ENCODE assay signal across 11 cellular contexts in the genomic region with DNA sequence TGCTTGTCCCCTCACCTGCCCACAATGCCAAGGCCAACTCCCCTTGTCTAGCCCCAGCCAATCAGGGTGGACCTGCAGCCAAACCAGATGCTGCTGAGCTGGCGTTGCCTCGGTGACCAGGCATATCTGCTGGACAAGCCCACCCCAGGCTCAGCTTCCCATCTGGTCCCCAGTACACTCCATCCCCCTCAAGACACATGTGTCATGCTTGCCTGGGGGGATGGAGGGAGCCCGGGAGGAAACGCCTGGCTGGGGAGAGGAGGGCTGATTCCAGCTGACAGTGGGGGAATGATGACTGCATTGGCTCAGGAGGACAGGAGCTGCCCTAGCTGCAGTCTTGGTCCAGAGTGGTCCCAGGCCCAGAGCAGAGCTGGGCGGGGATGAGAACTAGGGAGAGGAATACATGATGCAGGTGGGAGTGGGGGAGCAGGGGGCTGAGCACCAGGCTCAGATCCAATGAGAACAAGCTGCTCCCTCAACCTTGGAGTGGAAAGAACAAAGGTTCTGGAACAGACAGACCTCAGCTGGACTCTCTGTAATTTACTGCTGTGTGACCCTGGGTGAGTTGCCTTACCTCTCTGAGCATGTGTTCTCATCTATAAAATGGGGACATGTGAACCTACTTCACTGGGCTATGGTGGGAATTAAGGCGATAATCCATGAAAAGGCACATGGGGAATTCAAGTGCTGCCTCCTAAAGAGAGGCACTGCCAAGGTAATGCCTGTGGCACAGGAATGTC. TPM values are rescaled to one million over a fixed set of nuclear protein-coding genes. Genes with fewer than 3 reads are reported as not detected.
DNase-seq lines count a peak whose midpoint lies in the region; ATAC-seq, FAIRE-seq and TF ChIP-seq lines count a peak whose summit lies in the region.
"Had no signal": no experiment of that assay in that cellular context is flagged by ENCODE, and none has a peak within 500 bp of the region (broad histone marks: within the 10 kb centered on the region; RNA-seq: fewer than 3 reads in every experiment).

No MANE protein-coding gene starts in this region.

- H4K20me1 ChIP-seq in GM12878 (ENCODE audit: control insufficient read depth, insufficient read depth): no peaks in the 10 kb centered on the region; the same call in 1 of the 2 replicates

- POLR2A ChIA-PET in GM12878 (lab: Charles Lee): interaction anchor here (0.6 to 1.8 kb wide), 4 partner anchors 11 to 1043 kb away, joined by 3 to 5 read pairs (median 4); no protein-coding TSS in a partner anchor

- intact Hi-C loops in GM12878 (cut with micrococcal nuclease; ENCODE audit: unreplicated experiment): no loop called here

- H3K36me3 ChIP-seq in GM12878 (ENCODE audit: control insufficient read depth in 2 of 2, insufficient read depth in 2 of 2, low read length in 1 of 2) (peaks cover 0 to 9% of the 10 kb centered on the region in 2 experiments; a peak in 2 of 4 replicates), thoracic aorta (no peaks in the 10 kb centered on the region)
- H3K36me3 ChIP-seq: cardiac muscle cell had no signal

- SMC1A ChIA-PET in GM12878 (lab: Charles Lee; ENCODE audit: uncharacterized antibody, unreplicated experiment): interaction anchor here (1.3 to 2.9 kb wide), 2 partner anchors 10 to 18 kb away, joined by 4 to 12 read pairs; no protein-coding TSS in a partner anchor

- WGBS in GM12878 (ENCODE audit: insufficient coverage, insufficient replicate concordance, low lambda C conversion rate, missing lambda C conversion rate): 66% methylated on average over 6 of the region's 6 CpGs

- no peak for TF ChIP-seq CTCF in GM12878 (IDR thresholded peaks at IDR 0.05 in 2 of 3, conservative IDR thresholded peaks at IDR 0.05 in 1 of 3; ENCODE audit: control insufficient read depth in 2 of 3, extremely low read depth in 1 of 3, insufficient read depth in 1 of 3, low read depth in 3 of 3, low read length in 3 of 3)
- no peak for TF ChIP-seq CTCF in thoracic aorta (IDR thresholded peaks at IDR 0.05)

- RAD21 ChIA-PET in GM12878 (lab: Charles Lee; ENCODE audit: unreplicated experiment): interaction anchor here (1.0 to 2.4 kb wide), 4 partner anchors 19 to 55 kb away, joined by 3 to 7 read pairs (median 5); no protein-coding TSS in a partner anchor

- no peaks in the 10 kb centered on the region for H3K79me2 ChIP-seq in GM12878 (ENCODE audit: control insufficient read depth, insufficient read depth, low read length)

- H3K9me3 ChIP-seq in GM12878 (replicated peaks; ENCODE audit: control insufficient read depth, insufficient read depth, low read length) (no peaks in the 10 kb centered on the region; the same call in 2 of the 3 replicates), thoracic aorta (no peaks in the 10 kb centered on the region)

- TF ChIP-seq RAD21 in GM12878 (IDR thresholded peaks at IDR 0.05; ENCODE audit: insufficient read depth, low read depth, low read length): no peak

- no peak for TF ChIP-seq POLR2A in GM12878 (IDR thresholded peaks at IDR 0.05; ENCODE audit: low read depth, low read length)

- BruUV-seq in GM12878 (replicated peaks; lab: Mats Ljungman, UMichigan): no TSS peak

- DNase-seq in NCI-H82 (lab: John Stamatoyannopoulos, UW) (peak; percentile 81), NCI-H82 treated with DMSO at 0.1 percent for 48 hours (lab: John Stamatoyannopoulos, UW; ENCODE audit: unreplicated experiment) (no peak), GM12878 (ENCODE audit: low read depth, low spot score) (no peak), iris pigment epithelial cell (ENCODE audit: low read depth) (peak; percentile 40), thoracic aorta (ENCODE audit: low spot score) (no peak), COLO829 (ENCODE audit: low spot score) (no peak), amniotic stem cell (lab: John Stamatoyannopoulos, UW) (no peak)
- DNase-seq in central memory CD4-positive, alpha-beta T cell: no peak
- DNase-seq: activated CD8-positive, alpha-beta T cell treated with anti-CD3 and anti-CD28 coated beads, Interleukin-2, amount 10 ng/mL, durations not matched to agents 7 days and 5 days; SHP77 had no signal

- H3K4me2 ChIP-seq in GM12878 (ENCODE audit: control insufficient read depth, insufficient read depth): no peak overlapping the region

- no peak overlapping the region for H2AFZ ChIP-seq in GM12878 (ENCODE audit: control insufficient read depth, low read depth, low read length)

- H3K27me3 ChIP-seq in GM12878 (replicated peaks in 1 of 2; ENCODE audit: control insufficient read depth in 2 of 2, insufficient read depth in 2 of 2, low read length in 1 of 2) (no peaks in the 10 kb centered on the region), thoracic aorta (replicated peaks; ENCODE audit: insufficient read depth) (no peaks in the 10 kb centered on the region)
- H3K27me3 ChIP-seq: cardiac muscle cell had no signal

- in situ Hi-C loops in GM12878 (cut with MboI): no loop called here

- FAIRE-seq in GM12878 (lab: Jason Lieb, UNC): no peak

- no peak for ATAC-seq in GM12878
- no peak for ATAC-seq in thoracic aorta (ENCODE audit: insufficient number of reproducible peaks, low FRiP score, low read depth)
- ATAC-seq: activated CD8-positive, alpha-beta T cell treated with anti-CD3 and anti-CD28 coated beads, Interleukin-2, amount 10 ng/mL, durations not matched to agents 7 days and 5 days had no signal

- TF ChIP-seq EP300 in GM12878 (IDR thresholded peaks at IDR 0.05; ENCODE audit: borderline replicate concordance in 1 of 2, control insufficient read depth in 1 of 2, low read depth in 2 of 2, low read length in 2 of 2): no peak

- CTCF ChIA-PET in GM12878 (lab: Yijun Ruan, JAX): interaction anchor here (0.6 to 2.4 kb wide), 7 partner anchors 11 to 58 kb away, joined by 3 to 8 read pairs (median 4); no protein-coding TSS in a partner anchor

- no peak overlapping the region for H3K9ac ChIP-seq in GM12878 (ENCODE audit: control insufficient read depth, insufficient read depth, low read length)

- H3K27ac ChIP-seq in GM12878 (ENCODE audit: control insufficient read depth, insufficient read depth): no peak overlapping the region
- H3K27ac ChIP-seq in thoracic aorta: peak overlapping the region; percentile 57 to 95
- H3K27ac ChIP-seq: cardiac muscle cell had no signal

- H3K4me3 ChIP-seq in GM12878 (no peak overlapping the region), thoracic aorta (no peak overlapping the region)
- H3K4me3 ChIP-seq: cardiac muscle cell had no signal

- H3K4me1 ChIP-seq in GM12878 (ENCODE audit: control insufficient read depth, insufficient read depth, low read length) (no peaks in the 10 kb centered on the region; the same call in 1 of the 2 replicates), thoracic aorta (ENCODE audit: control insufficient read depth in 1 of 2, low read depth in 2 of 2) (peaks cover 44 to 96% of the 10 kb centered on the region in 2 donors)

TF ChIP-seq in GM12878, 131 proteins besides CTCF, POLR2A, EP300 and RAD21:
- no peak for TF ChIP-seq GABPA (IDR thresholded peaks at IDR 0.05; ENCODE audit: low read depth)
- TF ChIP-seq SMARCA5 (IDR thresholded peaks at IDR 0.05): 0 out of 2 replicates have a peak, but pooled peaks have one; percentile 42
- TF ChIP-seq PAX5 (IDR thresholded peaks at IDR 0.05; ENCODE audit: borderline replicate concordance, low read depth, low read length): no peak
- TF ChIP-seq RAD51 (IDR thresholded peaks at IDR 0.05): no peak
- TF ChIP-seq, protein P1, sequence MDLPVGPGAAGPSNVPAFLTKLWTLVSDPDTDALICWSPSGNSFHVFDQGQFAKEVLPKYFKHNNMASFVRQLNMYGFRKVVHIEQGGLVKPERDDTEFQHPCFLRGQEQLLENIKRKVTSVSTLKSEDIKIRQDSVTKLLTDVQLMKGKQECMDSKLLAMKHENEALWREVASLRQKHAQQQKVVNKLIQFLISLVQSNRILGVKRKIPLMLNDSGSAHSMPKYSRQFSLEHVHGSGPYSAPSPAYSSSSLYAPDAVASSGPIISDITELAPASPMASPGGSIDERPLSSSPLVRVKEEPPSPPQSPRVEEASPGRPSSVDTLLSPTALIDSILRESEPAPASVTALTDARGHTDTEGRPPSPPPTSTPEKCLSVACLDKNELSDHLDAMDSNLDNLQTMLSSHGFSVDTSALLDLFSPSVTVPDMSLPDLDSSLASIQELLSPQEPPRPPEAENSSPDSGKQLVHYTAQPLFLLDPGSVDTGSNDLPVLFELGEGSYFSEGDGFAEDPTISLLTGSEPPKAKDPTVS (IDR thresholded peaks at IDR 0.05; ENCODE audit: low read depth, low read length): no peak
- no peak for TF ChIP-seq NRF1 (conservative IDR thresholded peaks at IDR 0.05; ENCODE audit: low read depth, low read length)
- no peak for TF ChIP-seq NBN (IDR thresholded peaks at IDR 0.05)
- no peak for TF ChIP-seq FOXK2 (IDR thresholded peaks at IDR 0.05)

RNA-seq across cellular contexts. Expression of a gene that starts 23.1 kb away (rescaled TPM):
- total RNA-seq in GM12878 (2013; cell fraction: nucleolus; rRNA removed): 121 and 133 TPM in 2 replicates
- total RNA-seq in GM12878 (2014; rRNA removed) (39.9 and 40.5 TPM in 2 replicates), GM12878 (2014; rRNA removed; fragmentation: Illumina TruSeq; extraction: Trizol) (19.2 and 20.4 TPM in 2 replicates), GM12878 (2021) (81.0 and 81.5 TPM in 2 replicates), thoracic aorta (100 to 1,000 TPM; 103 to 124 TPM)
- 13.5 TPM for polyA plus RNA-seq in GM12878 (2011; ENCODE audit: low read depth)
- polyA plus RNA-seq in GM12878 (2011; rRNA removed) (23.4 and 34.2 TPM in 2 replicates), GM12878 (2014; fragmentation: Illumina TruSeq; extraction: Trizol) (39.6 and 50.9 TPM in 2 replicates), GM12878 (2014; fragmentation: Nextera tagmentation; extraction: Ambion mirVana) (1 to 10 TPM in 1 of 2 experiments, under 1 TPM in 1; 0.97 to 2.4 TPM), GM12878 (2014; rRNA removed) (32.2 and 41.0 TPM in 2 replicates), GM12878 (2016; fragmentation: Nextera tagmentation; extraction: Ambion mirVana) (10 to 100 TPM; 40.5 to 43.6 TPM)
- polyA plus RNA-seq in GM12878 (2011; cell fraction: cytosol; rRNA removed): 20.8 and 22.4 TPM in 2 replicates
- polyA plus RNA-seq in GM12878 (2011; cell fraction: nucleus; rRNA removed): 46.3 and 47.3 TPM in 2 replicates
- 11.0 and 13.7 TPM in 2 replicates for polyA plus RNA-seq in GM12878 (2012)
- 36.1 and 38.8 TPM in 2 replicates for polyA minus RNA-seq in GM12878 (2011; rRNA and poly(A)+ RNA removed)
- polyA minus RNA-seq in GM12878 (2011; cell fraction: cytosol; rRNA and poly(A)+ RNA removed): 15.8 and 16.8 TPM in 2 replicates
- polyA minus RNA-seq in GM12878 (2011; cell fraction: nucleus; rRNA and poly(A)+ RNA removed): 31.1 and 39.1 TPM in 2 replicates

Comparison
In these comparisons a context has a peak if more than half of its experiments do, and no peak if none do; other contexts are left out.
1. DNase-seq: peak in NCI-H82 (single experiment) and iris pigment epithelial cell (single experiment); none in NCI-H82 treated with DMSO at 0.1 percent for 48 hours (single experiment), GM12878 (single experiment), thoracic aorta (single experiment), COLO829 (single experiment), central memory CD4-positive, alpha-beta T cell (single experiment) and amniotic stem cell (single experiment).